ENCODE assay signal across 8 cellular contexts in the genomic region with DNA sequence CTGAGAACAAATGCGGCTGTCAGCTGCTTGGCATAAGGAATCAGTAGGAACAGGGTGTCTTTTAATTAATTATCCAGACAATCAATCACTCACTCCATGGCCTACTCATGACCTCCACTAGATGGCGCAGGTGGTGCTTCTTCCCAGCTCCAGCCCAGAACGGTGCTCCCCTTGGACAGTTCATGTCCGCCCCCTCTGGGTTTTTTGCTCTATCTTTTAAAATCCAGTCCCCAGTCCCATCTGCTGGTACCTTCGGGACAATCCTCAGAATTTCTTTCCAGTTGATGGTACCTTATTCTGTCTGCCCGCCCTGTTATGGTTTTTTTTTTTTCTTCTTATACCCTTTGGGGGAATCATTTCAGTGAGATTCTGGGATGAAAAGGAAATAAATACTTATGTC.
DNase-seq lines count a peak whose midpoint lies in the region; ATAC-seq and TF ChIP-seq lines count a peak whose summit lies in the region.

No MANE protein-coding gene starts in this region.

- POLR2A ChIA-PET in AG04449 (lab: Yijun Ruan, JAX), result no interaction called here

- DNase-seq in AG04449 (ENCODE audit: low read depth, low spot score) (no peak), NCI-H446 treated with DMSO at 0.1 percent for 48 hours (lab: John Stamatoyannopoulos, UW) (peak; percentile 23), epithelial cell of proximal tubule (ENCODE audit: low read depth) (no peak), natural killer cell (peak; percentile 19), GDM1 (lab: John Stamatoyannopoulos, UW) (no peak)
- peak; percentile 77 for DNase-seq in activated CD4-positive, alpha-beta T cell treated with anti-CD3 and anti-CD28 coated beads, Interleukin-2, amount 10 ng/mL, durations not matched to agents 24 days and 14 days

- intact Hi-C loops in activated CD4-positive, alpha-beta T cell treated with anti-CD3 and anti-CD28 coated beads, Interleukin-2, amount 10 ng/mL, durations not matched to agents 24 days and 14 days (cut with micrococcal nuclease), result loop anchor here (1.0 kb wide), 1 partner anchor 26 kb away; no protein-coding TSS in a partner anchor
- intact Hi-C loops in natural killer cell (cut with micrococcal nuclease), result loop anchor here (1.0 kb wide), 1 partner anchor 26 kb away; no protein-coding TSS in a partner anchor

- peaks cover 3% of the 10 kb centered on the region for H3K27me3 Mint-ChIP-seq in activated CD4-positive, alpha-beta T cell treated with anti-CD3 and anti-CD28 coated beads, Interleukin-2, amount 10 ng/mL, durations not matched to agents 24 days and 14 days
- H3K27me3 Mint-ChIP-seq in natural killer cell (ENCODE audit: low read depth in 2 of 2), result no peaks in the 10 kb centered on the region

- TF ChIP-seq CTCF in AG04449 (IDR thresholded peaks at IDR 0.05; ENCODE audit: insufficient read depth, low read length, missing control alignments), result peak; percentile 77
- peak; percentile 85 for TF ChIP-seq CTCF in epithelial cell of proximal tubule (conservative IDR thresholded peaks at IDR 0.05; ENCODE audit: low read depth, low read length)
- TF ChIP-seq CTCF in natural killer cell (IDR thresholded peaks at IDR 0.05), result peak; percentile 86

- H3K4me3 ChIP-seq in AG04449 (ENCODE audit: low read depth, low read length) (no peak overlapping the region), epithelial cell of proximal tubule (ENCODE audit: low read depth, low read length) (no peak overlapping the region)

- ATAC-seq in GM18502 (IDR thresholded peaks at IDR 0.05; ENCODE audit: poor library complexity, unreplicated experiment) (peak; percentile 76), HG03066 (IDR thresholded peaks at IDR 0.05; ENCODE audit: low read depth, unreplicated experiment) (peak; percentile 78), natural killer cell (peak; percentile 66 to 80 (median 78))

- no peak overlapping the region for H3K4me3 Mint-ChIP-seq in activated CD4-positive, alpha-beta T cell treated with anti-CD3 and anti-CD28 coated beads, Interleukin-2, amount 10 ng/mL, durations not matched to agents 24 days and 14 days
- no peak overlapping the region for H3K4me3 Mint-ChIP-seq in natural killer cell

- peaks cover under 1% of the 10 kb centered on the region for H3K4me1 Mint-ChIP-seq in activated CD4-positive, alpha-beta T cell treated with anti-CD3 and anti-CD28 coated beads, Interleukin-2, amount 10 ng/mL, durations not matched to agents 24 days and 14 days
- H3K4me1 Mint-ChIP-seq in natural killer cell, result peaks cover under 1 to 1% of the 10 kb centered on the region in 2 donors

- H3K36me3 Mint-ChIP-seq in activated CD4-positive, alpha-beta T cell treated with anti-CD3 and anti-CD28 coated beads, Interleukin-2, amount 10 ng/mL, durations not matched to agents 24 days and 14 days (ENCODE audit: low read depth), result no peaks in the 10 kb centered on the region
- no peaks in the 10 kb centered on the region for H3K36me3 Mint-ChIP-seq in natural killer cell

- no peaks in the 10 kb centered on the region for H3K9me3 Mint-ChIP-seq in activated CD4-positive, alpha-beta T cell treated with anti-CD3 and anti-CD28 coated beads, Interleukin-2, amount 10 ng/mL, durations not matched to agents 24 days and 14 days
- no peaks in the 10 kb centered on the region for H3K9me3 Mint-ChIP-seq in natural killer cell

- CTCF ChIA-PET in AG04449 (lab: Yijun Ruan, JAX), result interaction anchor here (0.7 to 9.5 kb wide), 11 partner anchors 11 to 145 kb away, joined by 3 to 80 read pairs (median 4); no protein-coding TSS in a partner anchor

- H3K27ac Mint-ChIP-seq in activated CD4-positive, alpha-beta T cell treated with anti-CD3 and anti-CD28 coated beads, Interleukin-2, amount 10 ng/mL, durations not matched to agents 24 days and 14 days, result no peak overlapping the region
- H3K27ac Mint-ChIP-seq in natural killer cell, result no peak overlapping the region

Comparison
In these comparisons a context has a peak if more than half of its experiments do, and no peak if none do; other contexts are left out.
1. DNase-seq: peak in NCI-H446 treated with DMSO at 0.1 percent for 48 hours (single experiment), activated CD4-positive, alpha-beta T cell treated with anti-CD3 and anti-CD28 coated beads, Interleukin-2, amount 10 ng/mL, durations not matched to agents 24 days and 14 days (single experiment) and natural killer cell (single experiment); none in AG04449 (single experiment), epithelial cell of proximal tubule (single experiment) and GDM1 (single experiment).
2. Peak in every context shown above with its lines, with median percentiles within 50 percentile points of each other: CTCF ChIP-seq and ATAC-seq.